ENCODE assay signal across 18 cellular contexts in the genomic region with DNA sequence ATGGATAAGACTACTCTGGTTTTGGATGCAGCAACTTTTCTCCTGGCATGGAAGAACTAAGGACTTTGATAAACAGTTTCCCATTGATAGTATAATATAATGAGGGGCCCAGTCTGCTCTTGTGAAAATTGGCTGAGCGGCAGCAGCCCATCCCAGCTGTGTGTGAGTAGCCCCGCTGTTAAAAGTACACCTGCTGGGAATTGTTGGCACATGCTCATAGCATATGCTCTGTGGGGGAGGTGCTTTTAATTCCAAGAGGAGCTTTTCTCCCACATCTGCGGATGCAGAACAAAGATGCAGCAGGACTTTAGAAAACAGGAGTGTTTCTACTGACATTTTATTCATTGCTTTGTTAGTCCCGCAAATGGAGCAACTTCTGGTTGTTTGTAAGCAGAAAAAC. TPM values are rescaled to one million over a fixed set of nuclear protein-coding genes. Genes with fewer than 3 reads are reported as not detected.
A peak's percentile ranks its signal among the peaks of the same experiment; 100 is the strongest.
DNase-seq lines count a peak whose midpoint lies in the region; ATAC-seq lines count a peak whose summit lies in the region.
"Had no signal": no experiment of that assay in that cellular context is flagged by ENCODE, and none has a peak within 500 bp of the region (broad histone marks: within the 10 kb centered on the region; RNA-seq: fewer than 3 reads in every experiment).

No MANE protein-coding gene starts in this region.

- H3K27me3 Mint-ChIP-seq in naive thymus-derived CD8-positive, alpha-beta T cell = no peaks in the 10 kb centered on the region
- H3K27me3 Mint-ChIP-seq: stimulated activated naive CD8-positive, alpha-beta T cell treated with anti-CD3 and anti-CD28 coated beads, Interleukin-15, amount 100 ng/mL, for 72 hours had no signal

- peak overlapping the region; percentile 11 for H3K27ac ChIP-seq in layer of hippocampus (ENCODE audit: low read depth, low read length)
- H3K27ac ChIP-seq: gastrocnemius medialis, sigmoid colon had no signal

- peaks cover 0 to 7% (median 4%) of the 10 kb centered on the region in 4 donors for H3K4me1 Mint-ChIP-seq in naive thymus-derived CD8-positive, alpha-beta T cell
- H3K4me1 Mint-ChIP-seq: nephron progenitor cell had no signal

- no peak overlapping the region for H3K4me3 Mint-ChIP-seq in naive thymus-derived CD8-positive, alpha-beta T cell
- H3K4me3 Mint-ChIP-seq: nephron progenitor cell; stimulated activated naive CD8-positive, alpha-beta T cell treated with anti-CD3 and anti-CD28 coated beads, Interleukin-15, amount 100 ng/mL, for 72 hours; T-helper 2 cell treated with Interferon-gamma antibody and Interleukin-4, amounts not matched to agents 5 μg/mL and 100 μg/mL, for 36 hours had no signal

- POLR2A ChIA-PET in naive thymus-derived CD8-positive, alpha-beta T cell (lab: Charles Lee) = no interaction called here

- peaks cover 9 to 38% (median 14%) of the 10 kb centered on the region in 3 donors for H3K36me3 Mint-ChIP-seq in naive thymus-derived CD8-positive, alpha-beta T cell

- peak overlapping the region in 1 of 10 donors; percentile 10 for H3K27ac Mint-ChIP-seq in naive thymus-derived CD8-positive, alpha-beta T cell
- H3K27ac Mint-ChIP-seq: nephron progenitor cell; stimulated activated naive CD8-positive, alpha-beta T cell treated with anti-CD3 and anti-CD28 coated beads, Interleukin-15, amount 100 ng/mL, for 72 hours; T-helper 2 cell treated with Interferon-gamma antibody and Interleukin-4, amounts not matched to agents 5 μg/mL and 100 μg/mL, for 36 hours had no signal

- H3K9me3 Mint-ChIP-seq in naive thymus-derived CD8-positive, alpha-beta T cell = no peaks in the 10 kb centered on the region
- H3K9me3 Mint-ChIP-seq: nephron progenitor cell; stimulated activated naive CD8-positive, alpha-beta T cell treated with anti-CD3 and anti-CD28 coated beads, Interleukin-15, amount 100 ng/mL, for 72 hours; T-helper 2 cell treated with Interferon-gamma antibody and Interleukin-4, amounts not matched to agents 5 μg/mL and 100 μg/mL, for 36 hours had no signal

- H3K27me3 ChIP-seq in layer of hippocampus (ENCODE audit: control insufficient read depth, insufficient read depth, low read length) = no peaks in the 10 kb centered on the region
- H3K27me3 ChIP-seq: gastrocnemius medialis, sigmoid colon had no signal

- no peak for ATAC-seq in GM18909 (IDR thresholded peaks at IDR 0.05; ENCODE audit: poor library complexity, unreplicated experiment)
- ATAC-seq in naive thymus-derived CD8-positive, alpha-beta T cell = no peak
- ATAC-seq: gastrocnemius medialis; stimulated activated naive CD8-positive, alpha-beta T cell treated with anti-CD3 and anti-CD28 coated beads, Interleukin-15, amount 100 ng/mL, for 72 hours had no signal

- DNase-seq in DMS153 treated with DMSO at 0.1 percent for 48 hours (lab: John Stamatoyannopoulos, UW; ENCODE audit: unreplicated experiment) (peak; percentile 22), NCI-H1417 treated with DMSO at 0.1 percent for 48 hours (lab: John Stamatoyannopoulos, UW) (peak; percentile 82), NCI-H69 (lab: John Stamatoyannopoulos, UW) (peak; percentile 93), ureter (ENCODE audit: low spot score) (no peak), NCI-H446 treated with DMSO at 0.1 percent for 48 hours (lab: John Stamatoyannopoulos, UW) (no peak)
- DNase-seq in naive thymus-derived CD8-positive, alpha-beta T cell = no peak
- DNase-seq: activated CD4-positive, alpha-beta T cell treated with anti-CD3 and anti-CD28 coated beads, Interleukin-2, amount 50 U/mL, for 4 hours; activated effector memory CD4-positive, alpha-beta T cell treated with anti-CD3 and anti-CD28 coated beads, Interleukin-2, amount 50 U/mL, for 16 hours; AML-193; gastrocnemius medialis; kidney glomerular epithelial cell; MV-4-11; nephron progenitor cell; sigmoid colon; stimulated activated naive CD8-positive, alpha-beta T cell treated with anti-CD3 and anti-CD28 coated beads, Interleukin-15, amount 100 ng/mL, for 72 hours had no signal

RNA-seq across cellular contexts. Expression of a gene that starts 19.0 kb away (rescaled TPM):
- total RNA-seq in ureter = 158 TPM
- 10 to 100 TPM; 63.1 to 63.7 TPM for total RNA-seq in naive thymus-derived CD8-positive, alpha-beta T cell
- 100 to 1,000 TPM; 187 to 254 (median 201) TPM for polyA plus RNA-seq in naive thymus-derived CD8-positive, alpha-beta T cell

Comparison
In these comparisons a context has a peak if more than half of its experiments do, and no peak if none do; other contexts are left out.
1. DNase-seq: peak in DMS153 treated with DMSO at 0.1 percent for 48 hours (single experiment), NCI-H1417 treated with DMSO at 0.1 percent for 48 hours (single experiment) and NCI-H69 (single experiment); none in ureter (single experiment), naive thymus-derived CD8-positive, alpha-beta T cell (0 of 10) and NCI-H446 treated with DMSO at 0.1 percent for 48 hours (single experiment).